ENCODE assay signal across 34 cellular contexts in the genomic region with DNA sequence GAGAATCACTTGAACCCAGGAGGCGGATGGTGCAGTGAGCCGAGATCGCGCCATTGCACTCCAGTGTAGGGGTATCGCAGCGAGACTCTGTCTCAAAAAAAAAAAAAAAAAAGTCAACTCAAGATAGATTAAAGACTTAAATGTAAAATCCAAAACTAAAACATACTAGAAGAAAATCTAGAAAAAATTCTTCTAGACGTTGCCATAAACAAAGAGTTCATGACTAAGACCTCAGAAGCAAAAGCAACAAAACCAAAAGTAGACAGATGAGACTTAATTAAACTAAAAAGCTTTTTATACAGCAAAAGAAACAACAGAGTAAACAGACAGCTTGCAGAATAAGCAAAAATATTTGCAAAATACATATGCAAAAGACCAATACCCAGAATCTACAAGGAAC.
DNase-seq lines count a peak whose midpoint lies in the region; ATAC-seq, FAIRE-seq and TF ChIP-seq lines count a peak whose summit lies in the region.
"Had no signal": no experiment of that assay in that cellular context is flagged by ENCODE, and none has a peak within 500 bp of the region (broad histone marks: within the 10 kb centered on the region; RNA-seq: fewer than 3 reads in every experiment).

No MANE protein-coding gene starts in this region.

- DNase-seq in activated naive CD8-positive, alpha-beta T cell treated with anti-CD3 and anti-CD28 coated beads, Interleukin-2, amount 50 U/mL, for 24 hours: no peak
- no peak for DNase-seq in K562 (ENCODE audit: extremely low read depth in 1 of 4, low spot score in 3 of 4)
- no peak for DNase-seq in endothelial cell (ENCODE audit: low spot score)
- DNase-seq in activated naive CD4-positive, alpha-beta T cell treated with Interleukin-2 at 50 U/mL for 16 hours: no peak
- DNase-seq: 8988T; ACHN; AML-193; BE2C; C1 segment of cervical spinal cord; Caco-2; Calu3; CD4-positive, alpha-beta memory T cell; CD4-positive, alpha-beta T cell; CD4-positive, CD25-positive, alpha-beta regulatory T cell; CD8-positive, alpha-beta memory T cell; CD8-positive, alpha-beta T cell; COR-L47; DMS153; DMS53; DMS79; DMS79 treated with DMSO at 0.1 percent for 48 hours; DND-41; EL had no signal

- H3K4me2 ChIP-seq in K562 (ENCODE audit: insufficient read depth, low read length): no peak overlapping the region
- H3K4me2 ChIP-seq: A549; BLaER1; BLaER1 treated with 17β-estradiol and CSF1 and Interleukin-3, amounts not matched to agents 10 nM and 100 nM had no signal

- ATAC-seq in activated naive CD8-positive, alpha-beta T cell treated with anti-CD3 and anti-CD28 coated beads, Interleukin-2, amount 50 U/mL, for 24 hours: no peak
- ATAC-seq in K562 (no peak), GM21737 (IDR thresholded peaks at IDR 0.05; ENCODE audit: unreplicated experiment) (no peak)
- ATAC-seq: A549; CD8-positive, alpha-beta T cell had no signal

- peak overlapping the region; percentile 16 for H3K27ac Mint-ChIP-seq in activated naive CD8-positive, alpha-beta T cell
- H3K27ac Mint-ChIP-seq in activated naive CD8-positive, alpha-beta T cell treated with anti-CD3 and anti-CD28 coated beads, Interleukin-2, amount 50 U/mL, for 24 hours: no peak overlapping the region
- H3K27ac Mint-ChIP-seq in endothelial cell (ENCODE audit: unreplicated experiment): no peak overlapping the region
- H3K27ac Mint-ChIP-seq: B cell; CD14-positive monocyte; CD4-positive, alpha-beta memory T cell; CD4-positive, alpha-beta T cell; CD4-positive, CD25-positive, alpha-beta regulatory T cell; CD8-positive, alpha-beta T cell had no signal

- TF ChIP-seq RAD21 in K562 (CRISPR knock-in tag; conservative IDR thresholded peaks at IDR 0.05 in 1 of 2, IDR thresholded peaks at IDR 0.05 in 1 of 2): no peak

- CTCF ChIA-PET in K562 (lab: Yijun Ruan, JAX; ENCODE audit: low intra/inter-chr PET ratio): no interaction called here

- no peaks in the 10 kb centered on the region for H4K20me1 ChIP-seq in K562 (replicated peaks; ENCODE audit: control insufficient read depth, insufficient read depth, low read length)
- H4K20me1 ChIP-seq: BLaER1; BLaER1 treated with 17β-estradiol and CSF1 and Interleukin-3, amounts not matched to agents 10 nM and 100 nM had no signal

- H3K27me3 Mint-ChIP-seq in activated naive CD8-positive, alpha-beta T cell: no peaks in the 10 kb centered on the region
- no peaks in the 10 kb centered on the region for H3K27me3 Mint-ChIP-seq in activated naive CD8-positive, alpha-beta T cell treated with anti-CD3 and anti-CD28 coated beads, Interleukin-2, amount 50 U/mL, for 24 hours
- peaks cover 2% of the 10 kb centered on the region for H3K27me3 Mint-ChIP-seq in endothelial cell (ENCODE audit: unreplicated experiment)
- H3K27me3 Mint-ChIP-seq: B cell; CD4-positive, alpha-beta memory T cell; CD4-positive, alpha-beta T cell; CD4-positive, CD25-positive, alpha-beta regulatory T cell; CD8-positive, alpha-beta memory T cell had no signal

- H3K79me2 ChIP-seq in K562 (ENCODE audit: control insufficient read depth, insufficient read depth, low read length): no peaks in the 10 kb centered on the region

- peaks cover 5% of the 10 kb centered on the region for H3K9me3 ChIP-seq in K562 (replicated peaks; ENCODE audit: control insufficient read depth, insufficient read depth, low read depth, low read length)

- no peak for TF ChIP-seq POLR2A in K562 (conservative IDR thresholded peaks at IDR 0.05)

- H2AFZ ChIP-seq in K562 (ENCODE audit: low read depth, low read length): no peak overlapping the region

- POLR2A ChIA-PET in K562 (lab: Yijun Ruan, JAX): no interaction called here

- intact Hi-C loops in K562 (cut with micrococcal nuclease): no loop called here

- peaks cover 8% of the 10 kb centered on the region for H3K4me1 Mint-ChIP-seq in activated naive CD8-positive, alpha-beta T cell (ENCODE audit: low read depth)
- H3K4me1 Mint-ChIP-seq in activated naive CD8-positive, alpha-beta T cell treated with anti-CD3 and anti-CD28 coated beads, Interleukin-2, amount 50 U/mL, for 24 hours: no peaks in the 10 kb centered on the region
- H3K4me1 Mint-ChIP-seq in endothelial cell (ENCODE audit: unreplicated experiment): no peaks in the 10 kb centered on the region
- H3K4me1 Mint-ChIP-seq: B cell, CD14-positive monocyte had no signal

- H3K4me3 Mint-ChIP-seq in activated naive CD8-positive, alpha-beta T cell: no peak overlapping the region
- H3K4me3 Mint-ChIP-seq in activated naive CD8-positive, alpha-beta T cell treated with anti-CD3 and anti-CD28 coated beads, Interleukin-2, amount 50 U/mL, for 24 hours: no peak overlapping the region
- H3K4me3 Mint-ChIP-seq in endothelial cell (ENCODE audit: unreplicated experiment): peak overlapping the region; percentile 7
- H3K4me3 Mint-ChIP-seq: B cell; CD14-positive monocyte; CD4-positive, alpha-beta memory T cell; CD4-positive, alpha-beta T cell; CD4-positive, CD25-positive, alpha-beta regulatory T cell; CD8-positive, alpha-beta memory T cell; CD8-positive, alpha-beta T cell had no signal

- in situ Hi-C loops in K562 (cut with MboI): no loop called here

- H3K36me3 Mint-ChIP-seq in activated naive CD8-positive, alpha-beta T cell: peaks cover 63% of the 10 kb centered on the region
- H3K36me3 Mint-ChIP-seq in activated naive CD8-positive, alpha-beta T cell treated with anti-CD3 and anti-CD28 coated beads, Interleukin-2, amount 50 U/mL, for 24 hours (ENCODE audit: low read depth): peaks cover 84% of the 10 kb centered on the region
- H3K36me3 Mint-ChIP-seq in endothelial cell (ENCODE audit: low read depth, unreplicated experiment): peaks cover 54% of the 10 kb centered on the region

- no peak overlapping the region for H3K27ac ChIP-seq in K562 (ENCODE audit: extremely low read depth, low read depth, low read length)
- H3K27ac ChIP-seq: 22Rv1; A549; BLaER1; BLaER1 treated with 17β-estradiol and CSF1 and Interleukin-3, amounts not matched to agents 10 nM and 100 nM; C4-2B had no signal

- no peaks in the 10 kb centered on the region for H3K9me1 ChIP-seq in K562 (ENCODE audit: control insufficient read depth, insufficient read depth, low read length)

- TF ChIP-seq EP300 in K562 (IDR thresholded peaks at IDR 0.05; ENCODE audit: low read length): no peak

- no peak overlapping the region for H3K9ac ChIP-seq in K562 (ENCODE audit: insufficient read depth in 1 of 2, low read depth in 2 of 2, low read length in 2 of 2)
- H3K9ac ChIP-seq: BLaER1; BLaER1 treated with 17β-estradiol and CSF1 and Interleukin-3, amounts not matched to agents 10 nM and 100 nM had no signal

- FAIRE-seq in K562 (lab: Jason Lieb, UNC): no peak
- FAIRE-seq: A204.1, A549, D721Med had no signal

- H3K9me3 Mint-ChIP-seq in activated naive CD8-positive, alpha-beta T cell (ENCODE audit: low read depth): peaks cover 27% of the 10 kb centered on the region
- H3K9me3 Mint-ChIP-seq in activated naive CD8-positive, alpha-beta T cell treated with anti-CD3 and anti-CD28 coated beads, Interleukin-2, amount 50 U/mL, for 24 hours: peaks cover 39% of the 10 kb centered on the region
- H3K9me3 Mint-ChIP-seq in endothelial cell (ENCODE audit: unreplicated experiment): peaks cover 6% of the 10 kb centered on the region

- H3K4me1 ChIP-seq in K562 (replicated peaks in 1 of 2; ENCODE audit: control insufficient read depth in 2 of 2, insufficient read depth in 2 of 2, low read length in 2 of 2): no peaks in the 10 kb centered on the region
- H3K4me1 ChIP-seq: A549, BE2C, Caco-2 had no signal

- 100% methylated on average over 2 of the region's 7 CpGs for WGBS in K562 (ENCODE audit: insufficient coverage, low coverage, missing lambda C conversion rate)

- H3K36me3 ChIP-seq in K562 (ENCODE audit: control insufficient read depth, insufficient read depth, low read length): peaks cover 53% of the 10 kb centered on the region

- TF ChIP-seq CTCF in K562 (IDR thresholded peaks at IDR 0.05 in 2 of 3, conservative IDR thresholded peaks at IDR 0.05 in 1 of 3; ENCODE audit: insufficient read depth in 2 of 3, low read depth in 1 of 3, low read length in 3 of 3) (no peak), endothelial cell (IDR thresholded peaks at IDR 0.05; ENCODE audit: unreplicated experiment) (no peak)

- no TSS peak for BruUV-seq in K562 (replicated peaks; lab: Mats Ljungman, UMichigan)

- H3K4me3 ChIP-seq in K562: no peak overlapping the region
- H3K4me3 ChIP-seq: A549; BLaER1; BLaER1 treated with 17β-estradiol and CSF1 and Interleukin-3, amounts not matched to agents 10 nM and 100 nM had no signal

- H3K27me3 ChIP-seq in K562 (ENCODE audit: control insufficient read depth in 2 of 2, insufficient read depth in 2 of 2, low read length in 2 of 2): no peaks in the 10 kb centered on the region
- H3K27me3 ChIP-seq: BE2C; BLaER1; BLaER1 treated with 17β-estradiol and CSF1 and Interleukin-3, amounts not matched to agents 10 nM and 100 nM had no signal

TF ChIP-seq in K562, 482 proteins besides CTCF, POLR2A, EP300 and RAD21:
- TF ChIP-seq SRF (CRISPR knock-in tag; IDR thresholded peaks at IDR 0.05) (no peak), CBX3 (IDR thresholded peaks at IDR 0.05; ENCODE audit: borderline replicate concordance in 1 of 2, low read length in 2 of 2) (no peak), RFX1 (IDR thresholded peaks at IDR 0.05) (no peak), ZNF583 (CRISPR knock-in tag; IDR thresholded peaks at IDR 0.05) (peak; percentile 92; the same call in 1 of the 2 replicates)
- TF ChIP-seq, protein P1, sequence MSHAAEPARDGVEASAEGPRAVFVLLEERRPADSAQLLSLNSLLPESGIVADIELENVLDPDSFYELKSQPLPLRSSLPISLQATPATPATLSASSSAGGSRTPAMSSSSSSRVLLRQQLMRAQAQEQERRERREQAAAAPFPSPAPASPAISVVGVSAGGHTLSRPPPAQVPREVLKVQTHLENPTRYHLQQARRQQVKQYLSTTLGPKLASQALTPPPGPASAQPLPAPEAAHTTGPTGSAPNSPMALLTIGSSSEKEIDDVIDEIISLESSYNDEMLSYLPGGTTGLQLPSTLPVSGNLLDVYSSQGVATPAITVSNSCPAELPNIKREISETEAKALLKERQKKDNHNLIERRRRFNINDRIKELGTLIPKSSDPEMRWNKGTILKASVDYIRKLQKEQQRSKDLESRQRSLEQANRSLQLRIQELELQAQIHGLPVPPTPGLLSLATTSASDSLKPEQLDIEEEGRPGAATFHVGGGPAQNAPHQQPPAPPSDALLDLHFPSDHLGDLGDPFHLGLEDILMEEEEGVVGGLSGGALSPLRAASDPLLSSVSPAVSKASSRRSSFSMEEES (CRISPR knock-in tag; IDR thresholded peaks at IDR 0.05): no peak
